17 cellular contexts compared by ENCODE assay signal in genomic region chr14:82420874-82421273, GRCh38.
"Had no signal": no experiment of that assay in that cellular context is flagged by ENCODE, and none has a peak within 500 bp of the region (broad histone marks: within the 10 kb centered on the region; RNA-seq: fewer than 3 reads in every experiment).

No MANE protein-coding gene starts in this region.

- H3K9ac ChIP-seq: parathyroid adenoma had no signal

- H3K27me3 ChIP-seq: gastrocnemius medialis, stomach had no signal

- H3K36me3 ChIP-seq: gastrocnemius medialis, prostate gland, stomach had no signal

- H3K9me3 ChIP-seq: gastrocnemius medialis, prostate gland had no signal

- FAIRE-seq: endometrium, kidney, small intestine, urothelium cell line had no signal

- H3K4me3 ChIP-seq: gastrocnemius medialis, prostate gland, stomach had no signal

- ATAC-seq: esophagus mucosa, gastrocnemius medialis, left colon, natural killer cell had no signal

- H3K27ac ChIP-seq: gastrocnemius medialis, parathyroid adenoma, prostate gland, stomach had no signal

- DNase-seq: effector memory CD4-positive, alpha-beta T cell; immature natural killer cell; kidney; left colon; natural killer cell; occipital lobe; small intestine; stimulated activated CD4-positive, alpha-beta T cell treated with anti-CD3 and anti-CD28 coated beads, Interleukin-12 subunit alpha, Interleukin-12 subunit beta, amount 100 ng/mL, for 4 hours; stimulated activated naive CD4-positive, alpha-beta T cell; stomach; trophoblast cell had no signal

- H3K4me1 ChIP-seq: gastrocnemius medialis, parathyroid adenoma, prostate gland, stomach had no signal
